ENCODE assay signal across 1 cellular context in genomic region chr11:129866328-129866727, GRCh38.
TF ChIP-seq lines count a peak whose summit lies in the region.

No MANE protein-coding gene starts in this region.

TF ChIP-seq in WTC11, 78 proteins besides CTCF, POLR2A, EP300 and RAD21 (continued from another document):
- TF ChIP-seq E2F4 (CRISPR knock-in tag; IDR thresholded peaks at IDR 0.05; ENCODE audit: borderline replicate concordance, low read depth) = no peak
- TF ChIP-seq RELA (CRISPR knock-in tag; IDR thresholded peaks at IDR 0.05; ENCODE audit: borderline replicate concordance) = no peak
- no peak for TF ChIP-seq ATF2 (CRISPR knock-in tag; IDR thresholded peaks at IDR 0.05; ENCODE audit: borderline replicate concordance, low read depth)
- TF ChIP-seq HMGXB4 (CRISPR knock-in tag; IDR thresholded peaks at IDR 0.05) = no peak
- TF ChIP-seq ZNF317 (CRISPR knock-in tag; IDR thresholded peaks at IDR 0.05; ENCODE audit: borderline replicate concordance, low read depth) = no peak
- no peak for TF ChIP-seq ZNF232 (CRISPR knock-in tag; IDR thresholded peaks at IDR 0.05)
- TF ChIP-seq GTF2I (CRISPR knock-in tag; conservative IDR thresholded peaks at IDR 0.05) = no peak
- TF ChIP-seq ATF1 (CRISPR knock-in tag; IDR thresholded peaks at IDR 0.05) = no peak
- no peak for TF ChIP-seq GRHL2 (CRISPR knock-in tag; IDR thresholded peaks at IDR 0.05; ENCODE audit: insufficient replicate concordance, severe bottlenecking)
- no peak for TF ChIP-seq CDX4 (CRISPR knock-in tag; IDR thresholded peaks at IDR 0.05; ENCODE audit: borderline replicate concordance)
- no peak for TF ChIP-seq HMGA2 (CRISPR knock-in tag; IDR thresholded peaks at IDR 0.05)
- TF ChIP-seq SMAD4 (CRISPR knock-in tag; IDR thresholded peaks at IDR 0.05) = no peak
- no peak for TF ChIP-seq ZNF219 (CRISPR knock-in tag; IDR thresholded peaks at IDR 0.05; ENCODE audit: borderline replicate concordance)
- TF ChIP-seq ZNF396 (CRISPR knock-in tag; IDR thresholded peaks at IDR 0.05; ENCODE audit: borderline replicate concordance) = no peak
- TF ChIP-seq NR3C1 (CRISPR knock-in tag; conservative IDR thresholded peaks at IDR 0.05; ENCODE audit: low read depth) = no peak
- TF ChIP-seq STAT6 (CRISPR knock-in tag; conservative IDR thresholded peaks at IDR 0.05; ENCODE audit: low read depth) = no peak
